ENCODE assay signal across 1 cellular context in the genomic region with DNA sequence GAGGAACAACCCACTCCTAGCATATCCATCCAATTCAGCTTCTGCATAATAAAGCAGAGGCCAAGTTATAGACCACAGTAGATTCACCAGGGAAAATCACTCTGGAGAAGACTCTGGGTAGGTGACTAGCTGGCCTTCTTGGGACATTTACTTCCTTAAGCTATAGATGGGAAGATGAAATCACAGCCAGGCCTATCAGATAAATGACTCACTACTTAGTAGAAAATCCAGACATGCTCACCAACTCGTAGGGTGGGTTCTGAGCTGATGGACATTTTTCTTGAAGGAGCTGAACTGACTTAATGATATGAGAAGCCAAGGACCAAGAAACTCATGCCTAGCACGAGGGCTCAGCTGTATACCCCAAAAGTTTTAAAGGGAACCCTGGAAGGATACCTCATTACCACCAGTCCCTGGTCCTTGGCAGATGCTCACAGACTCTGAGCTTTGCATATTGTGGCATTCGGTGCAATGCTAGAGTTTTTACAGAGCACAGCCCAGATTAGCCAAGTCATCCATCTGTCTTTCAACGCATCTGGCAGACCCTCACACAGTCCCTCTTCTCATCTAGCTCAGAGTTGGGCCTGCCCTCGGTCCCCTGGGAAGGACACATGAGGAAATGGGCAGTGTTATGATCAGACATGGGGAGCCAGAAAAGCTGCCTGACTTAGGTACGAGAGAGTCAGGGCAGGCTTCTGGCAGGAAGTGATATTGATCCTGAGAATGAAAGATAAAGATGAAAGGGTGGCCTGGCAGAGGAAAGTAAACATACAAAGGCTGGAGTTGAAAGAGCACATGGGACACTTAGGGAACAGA.
TF ChIP-seq lines count a peak whose summit lies in the region.

No MANE protein-coding gene starts in this region.

TF ChIP-seq in endothelial cell of umbilical vein, 7 proteins besides CTCF, POLR2A, EP300 and RAD21 (continued from another document):
- TF ChIP-seq, protein P1, sequence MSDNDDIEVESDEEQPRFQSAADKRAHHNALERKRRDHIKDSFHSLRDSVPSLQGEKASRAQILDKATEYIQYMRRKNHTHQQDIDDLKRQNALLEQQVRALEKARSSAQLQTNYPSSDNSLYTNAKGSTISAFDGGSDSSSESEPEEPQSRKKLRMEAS (IDR thresholded peaks at IDR 0.05; ENCODE audit: insufficient read depth, insufficient read length) = no peak
- TF ChIP-seq POLR2AphosphoS5 (IDR thresholded peaks at IDR 0.05; ENCODE audit: insufficient read depth, low read depth, low read length) (peak; percentile 75), GATA2 (IDR thresholded peaks at IDR 0.05; ENCODE audit: insufficient read depth, insufficient read length, low read depth, low read length) (peak; percentile 80)
